Comparison of ENCODE assay signal across 19 cellular contexts in the genomic region with DNA sequence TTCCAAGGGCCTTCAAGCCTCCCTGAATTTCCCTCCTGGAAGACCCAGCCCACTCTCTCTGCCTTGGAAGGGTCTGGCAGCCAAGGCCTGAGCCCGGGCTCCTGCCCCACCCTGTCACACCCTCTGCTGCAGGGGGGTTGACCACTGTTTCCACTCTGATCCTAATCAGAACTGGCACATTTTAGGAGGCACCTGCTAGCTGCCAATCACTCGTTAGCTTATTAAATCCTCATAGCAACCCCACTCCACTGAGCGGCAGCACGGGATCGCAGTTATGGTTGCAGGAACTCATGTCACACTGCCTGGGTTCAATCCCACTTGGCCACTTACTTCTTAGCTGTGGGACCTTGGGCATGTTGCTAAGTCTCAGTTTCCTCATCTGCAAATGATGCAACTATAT. TPM values are rescaled to one million over a fixed set of nuclear protein-coding genes. Genes with fewer than 3 reads are reported as not detected.
DNase-seq lines count a peak whose midpoint lies in the region; ATAC-seq, FAIRE-seq and TF ChIP-seq lines count a peak whose summit lies in the region.
"Had no signal": no experiment of that assay in that cellular context is flagged by ENCODE, and none has a peak within 500 bp of the region (broad histone marks: within the 10 kb centered on the region; RNA-seq: fewer than 3 reads in every experiment).

No MANE protein-coding gene starts in this region.

- no peak overlapping the region for H2AFZ ChIP-seq in H1 (ENCODE audit: low read length)

- no peaks in the 10 kb centered on the region for H3K79me2 ChIP-seq in H1 (ENCODE audit: control insufficient read depth in 1 of 2, insufficient read depth in 2 of 2, low read length in 2 of 2)

- H3K4me3 ChIP-seq in H1 (ENCODE audit: extremely low read depth in 1 of 4, insufficient read depth in 2 of 4, low read depth in 3 of 4, low read length in 4 of 4) (no peak overlapping the region), transverse colon (no peak overlapping the region)

- in situ Hi-C loops in transverse colon (cut with MboI; ENCODE audit: low pct_ligation_motif_present in 1 of 4, low pct_unique_long_range_greater_than_20kb in 1 of 4, low sequenced_read_pairs in 3 of 4) = loop anchor here in 3 of 4 donors (5.0 to 10.0 kb wide), 2 partner anchors 138 to 141 kb away; no protein-coding TSS in a partner anchor

- intact Hi-C loops in transverse colon (cut with DNase I; ENCODE audit: low total_unique reads) = loop anchor here (5.0 kb wide), 1 partner anchor 42 kb away; a partner anchor contains a TSS

- TF ChIP-seq CTCF in H1 (IDR thresholded peaks at IDR 0.05; ENCODE audit: control extremely low read depth in 1 of 3, insufficient read depth in 1 of 3, low read depth in 1 of 3, low read length in 3 of 3) (no peak), transverse colon (IDR thresholded peaks at IDR 0.05) (no peak)

- no peaks in the 10 kb centered on the region for H3K79me1 ChIP-seq in H1 (ENCODE audit: low read depth, low read length)

- H3K36me3 ChIP-seq in H1 (ENCODE audit: control insufficient read depth in 2 of 4, insufficient read depth in 4 of 4, low read length in 3 of 4) = no peaks in the 10 kb centered on the region
- no peaks in the 10 kb centered on the region for H3K36me3 ChIP-seq in transverse colon
- H3K36me3 ChIP-seq: neutrophil had no signal

- H3K14ac ChIP-seq in H1 (ENCODE audit: insufficient read length) = no peak overlapping the region

- POLR2A ChIA-PET in H1 (lab: Charles Lee; ENCODE audit: partially characterized antibody) = interaction anchor here (1.1 to 4.7 kb wide), 4 partner anchors 9 to 248 kb away, joined by 3 to 31 read pairs (median 7); no protein-coding TSS in a partner anchor

- H3K27ac Mint-ChIP-seq in activated T-cell treated with anti-CD3 and anti-CD28 coated beads, Interleukin-2, amount 50 U/mL, for 72 hours = peak overlapping the region; percentile 59
- H3K27ac Mint-ChIP-seq: CD4-positive, CD25-positive, alpha-beta regulatory T cell; endodermal cell; mesothelial cell of epicardium; stimulated activated naive CD8-positive, alpha-beta T cell treated with anti-CD3 and anti-CD28 coated beads, Interleukin-15, Interleukin-2, amounts not matched to agents 100 ng/mL and 50 ng/mL, for 24 hours had no signal

- H2BK120ac ChIP-seq in H1 (replicated peaks; ENCODE audit: low read depth, low read length) = no peak overlapping the region

- no peak overlapping the region for H4K8ac ChIP-seq in H1 (ENCODE audit: extremely low read depth, insufficient read depth, low read length)

- no peak for TF ChIP-seq POLR2A in H1 (IDR thresholded peaks at IDR 0.05; ENCODE audit: control extremely low read depth in 1 of 2, low read depth in 2 of 2, low read length in 2 of 2)
- TF ChIP-seq POLR2A in transverse colon (IDR thresholded peaks at IDR 0.05) = no peak

- H2BK15ac ChIP-seq in H1 (ENCODE audit: low read length) = 0 out of 2 replicates have a peak overlapping the region, but pooled peaks have one; percentile 72

- H3K4me2 ChIP-seq in H1 (ENCODE audit: insufficient read depth in 1 of 2, low read depth in 2 of 2, low read length in 2 of 2) = no peak overlapping the region
- H3K4me2 ChIP-seq: KMS-11 had no signal

- H3K4ac ChIP-seq in H1 (replicated peaks; ENCODE audit: insufficient read length, low read depth, low read length) = no peak overlapping the region

- no peaks in the 10 kb centered on the region for H3K9me3 Mint-ChIP-seq in activated T-cell treated with anti-CD3 and anti-CD28 coated beads, Interleukin-2, amount 50 U/mL, for 72 hours
- H3K9me3 Mint-ChIP-seq: CD4-positive, CD25-positive, alpha-beta regulatory T cell; mesothelial cell of epicardium; stimulated activated naive CD8-positive, alpha-beta T cell treated with anti-CD3 and anti-CD28 coated beads, Interleukin-15, Interleukin-2, amounts not matched to agents 100 ng/mL and 50 ng/mL, for 24 hours had no signal

- H2BK12ac ChIP-seq in H1 (ENCODE audit: low read depth, low read length) = no peak overlapping the region

- H3K4me1 ChIP-seq in H1 (replicated peaks in 1 of 4; ENCODE audit: control insufficient read depth in 3 of 4, insufficient read depth in 4 of 4, low read length in 3 of 4) (peaks cover 0 to 14% (median 7%) of the 10 kb centered on the region in 4 experiments; a peak in 6 of 7 replicates), transverse colon (peaks cover 12 to 34% (median 22%) of the 10 kb centered on the region in 4 donors)

- 92% methylated on average over 5 of the region's 5 CpGs; no CpG with 5 or more reads in 1 of the 2 experiments for WGBS in H1 (ENCODE audit: extremely low coverage in 1 of 2, insufficient coverage in 1 of 2, insufficient read length in 1 of 2, insufficient replicate concordance in 2 of 2, low coverage in 1 of 2, low lambda C conversion rate in 2 of 2, missing lambda C conversion rate in 1 of 2), 2 experiments
- WGBS in transverse colon (ENCODE audit: low coverage in 1 of 2), 2 donors = 44% methylated on average over 5 of the region's 5 CpGs; no CpG with 5 or more reads in 1 of the 2 donors

- no peak overlapping the region for H4K91ac ChIP-seq in H1 (replicated peaks; ENCODE audit: insufficient read length, low read length)

- FAIRE-seq in H1 (lab: Jason Lieb, UNC) = no peak
- FAIRE-seq in GM19239 (lab: Jason Lieb, UNC) = no peak

- H3K36me3 Mint-ChIP-seq in activated T-cell treated with anti-CD3 and anti-CD28 coated beads, Interleukin-2, amount 50 U/mL, for 72 hours (ENCODE audit: insufficient read depth in 2 of 2) = peaks cover 2% of the 10 kb centered on the region in 2 donors
- H3K36me3 Mint-ChIP-seq: CD4-positive, CD25-positive, alpha-beta regulatory T cell; mesothelial cell of epicardium had no signal

- no peak overlapping the region for H3K9ac ChIP-seq in H1 (replicated peaks in 1 of 4; ENCODE audit: extremely low read depth in 1 of 4, low read depth in 3 of 4, low read length in 3 of 4)
- H3K9ac ChIP-seq: KMS-11 had no signal

- CTCF ChIA-PET in H1 (lab: Charles Lee; ENCODE audit: partially characterized antibody) = interaction anchor here (0.8 to 20.9 kb wide), 9 partner anchors 25 to 286 kb away, joined by 3 to 426 read pairs (median 10); no protein-coding TSS in a partner anchor

- no peaks in the 10 kb centered on the region for H3K27me3 Mint-ChIP-seq in activated T-cell treated with anti-CD3 and anti-CD28 coated beads, Interleukin-2, amount 50 U/mL, for 72 hours (ENCODE audit: low read depth)
- H3K27me3 Mint-ChIP-seq: stimulated activated naive CD8-positive, alpha-beta T cell treated with anti-CD3 and anti-CD28 coated beads, Interleukin-15, Interleukin-2, amounts not matched to agents 100 ng/mL and 50 ng/mL, for 24 hours had no signal

- no peak overlapping the region for H3K27ac ChIP-seq in H1 (ENCODE audit: low read depth, low read length)
- H3K27ac ChIP-seq in transverse colon = no peak overlapping the region
- H3K27ac ChIP-seq: HL-60, KMS-11, neutrophil had no signal

- no peaks in the 10 kb centered on the region for H3K27me3 ChIP-seq in H1 (replicated peaks in 1 of 4; ENCODE audit: control insufficient read depth in 3 of 4, extremely low read depth in 1 of 4, insufficient read depth in 3 of 4, low read length in 3 of 4)
- no peaks in the 10 kb centered on the region for H3K27me3 ChIP-seq in transverse colon
- H3K27me3 ChIP-seq: neutrophil had no signal

- no peak overlapping the region for H2AK5ac ChIP-seq in H1 (ENCODE audit: low read depth, low read length)

- H2BK20ac ChIP-seq in H1 (ENCODE audit: low read length) = no peak overlapping the region

- H3K23ac ChIP-seq in H1 (ENCODE audit: insufficient read length) = no peak overlapping the region

- no peak overlapping the region for H3K56ac ChIP-seq in H1 (replicated peaks; ENCODE audit: insufficient read length, low read depth, low read length)

- H4K5ac ChIP-seq in H1 (ENCODE audit: insufficient read length, low read depth, low read length) = no peak overlapping the region

- DNase-seq in activated T-cell treated with anti-CD3 and anti-CD28 coated beads, Interleukin-2, amount 50 U/mL, for 72 hours = no peak
- DNase-seq in activated T-cell treated with anti-CD3 and anti-CD28 coated beads, Interleukin-2, amount 50 U/mL, for 48 hours = no peak
- peak; percentile 46 for DNase-seq in NCI-H524 treated with DMSO at 0.1 percent for 48 hours (lab: John Stamatoyannopoulos, UW)
- no peak for DNase-seq in H1 (ENCODE audit: low read depth in 1 of 2, low spot score in 2 of 2)
- DNase-seq in transverse colon = peak; percentile 20
- DNase-seq in epidermal melanocyte (ENCODE audit: insufficient read length, low spot score) = no peak
- DNase-seq in GM19239 (ENCODE audit: insufficient read length, low spot score) = no peak
- DNase-seq: activated effector memory CD4-positive, alpha-beta T cell treated with Interleukin-2 at 50 U/mL for 16 hours; CD4-positive, CD25-positive, alpha-beta regulatory T cell; cerebellar nuclear complex; endodermal cell; NCI-H1092 treated with DMSO at 0.1 percent for 48 hours; NCI-H748 treated with DMSO at 0.1 percent for 48 hours had no signal

- H2BK5ac ChIP-seq in H1 (ENCODE audit: low read depth, low read length) = no peak overlapping the region

- H3K9me3 ChIP-seq in H1 (ENCODE audit: insufficient read depth in 2 of 2, low read depth in 1 of 2, low read length in 1 of 2) = no peaks in the 10 kb centered on the region
- H3K9me3 ChIP-seq in transverse colon = no peaks in the 10 kb centered on the region
- H3K9me3 ChIP-seq: neutrophil had no signal

- peaks cover 0 to 1% of the 10 kb centered on the region in 2 experiments for H4K20me1 ChIP-seq in H1 (replicated peaks in 1 of 2; ENCODE audit: control insufficient read depth in 1 of 2, insufficient read depth in 2 of 2, low read length in 2 of 2)

- TF ChIP-seq EP300 in H1 (IDR thresholded peaks at IDR 0.05; ENCODE audit: borderline replicate concordance in 1 of 2, low read depth in 2 of 2, low read length in 2 of 2) (no peak), transverse colon (IDR thresholded peaks at IDR 0.05; ENCODE audit: low read depth) (no peak)

- H3K23me2 ChIP-seq in H1 (ENCODE audit: low read depth, low read length) = peaks cover 4% of the 10 kb centered on the region; the same call in 1 of the 2 replicates

- no peak for ATAC-seq in activated T-cell treated with anti-CD3 and anti-CD28 coated beads, Interleukin-2, amount 50 U/mL, for 72 hours (replicated peaks in 1 of 2)
- no peak for ATAC-seq in HG03025 (IDR thresholded peaks at IDR 0.05; ENCODE audit: low FRiP score, unreplicated experiment)

- H3K4me3 Mint-ChIP-seq in activated T-cell treated with anti-CD3 and anti-CD28 coated beads, Interleukin-2, amount 50 U/mL, for 72 hours = no peak overlapping the region
- H3K4me3 Mint-ChIP-seq: endodermal cell; mesothelial cell of epicardium; stimulated activated naive CD8-positive, alpha-beta T cell treated with anti-CD3 and anti-CD28 coated beads, Interleukin-15, Interleukin-2, amounts not matched to agents 100 ng/mL and 50 ng/mL, for 24 hours had no signal

- H3K4me1 Mint-ChIP-seq in activated T-cell treated with anti-CD3 and anti-CD28 coated beads, Interleukin-2, amount 50 U/mL, for 72 hours (ENCODE audit: low read depth) = peaks cover 38% of the 10 kb centered on the region

- no peak for TF ChIP-seq RAD21 in H1 (IDR thresholded peaks at IDR 0.05 in 1 of 2, conservative IDR thresholded peaks at IDR 0.05 in 1 of 2; ENCODE audit: low read depth in 2 of 2, low read length in 2 of 2)

- H3K18ac ChIP-seq in H1 (ENCODE audit: extremely low read depth, low read length) = no peak overlapping the region

RNA-seq across cellular contexts. Expression of a gene that starts 12.9 kb away (rescaled TPM):
- 10 to 100 TPM; 39.7 to 42.0 TPM for total RNA-seq in activated T-cell treated with anti-CD3 and anti-CD28 coated beads, Interleukin-2, amount 50 U/mL, for 72 hours
- total RNA-seq in H1 (2021; fragmentation: NEBNext Ultra II Directional; extraction: Animal tissue kit (Norgen Biotek cat#: 25700)) = 165 and 194 TPM in 2 replicates
- 254 and 440 TPM in 2 replicates for polyA plus RNA-seq in H1 (2011; rRNA removed)
- 140 TPM for polyA plus RNA-seq in H1 (2011; cell fraction: cytosol; rRNA removed)
- polyA plus RNA-seq in H1 (2011; cell fraction: nucleus; rRNA removed) = 158 TPM
- 103 to 239 TPM (median 205 TPM) in 4 replicates for polyA plus RNA-seq in H1 (2012, experiment 1 of 2)
- 130 TPM for polyA plus RNA-seq in H1 (2012, experiment 2 of 2)
- 200 TPM for polyA plus RNA-seq in H1 (2013, experiment 1 of 2)
- polyA plus RNA-seq in H1 (2013, experiment 2 of 2) = 202 TPM
- 12.2 and 16.7 TPM in 2 replicates for polyA minus RNA-seq in H1 (2011; rRNA and poly(A)+ RNA removed)
- polyA minus RNA-seq in H1 (2011; cell fraction: cytosol; rRNA and poly(A)+ RNA removed) = 52.6 TPM
- polyA minus RNA-seq in H1 (2011; cell fraction: nucleus; rRNA and poly(A)+ RNA removed) = 46.7 TPM
- 1,000 to 10,000 TPM in 1 of 4 donors, 100 to 1,000 TPM in 3; 387 to 1,086 (median 519) TPM for total RNA-seq in transverse colon

RNA-seq across cellular contexts. Expression of a gene that starts 43.4 kb away (rescaled TPM):
- 100 to 1,000 TPM; 107 to 120 TPM for total RNA-seq in activated T-cell treated with anti-CD3 and anti-CD28 coated beads, Interleukin-2, amount 50 U/mL, for 72 hours
- 241 and 244 TPM in 2 replicates for total RNA-seq in H1 (2021; fragmentation: NEBNext Ultra II Directional; extraction: Animal tissue kit (Norgen Biotek cat#: 25700))
- polyA plus RNA-seq in H1 (2011; rRNA removed) = 57.2 and 62.9 TPM in 2 replicates
- 78.4 TPM for polyA plus RNA-seq in H1 (2011; cell fraction: cytosol; rRNA removed)
- 44.9 TPM for polyA plus RNA-seq in H1 (2011; cell fraction: nucleus; rRNA removed)
- polyA plus RNA-seq in H1 (2012, experiment 1 of 2) = 133 to 194 TPM (median 144 TPM) in 4 replicates
- 49.5 TPM for polyA plus RNA-seq in H1 (2012, experiment 2 of 2)
- 120 TPM for polyA plus RNA-seq in H1 (2013, experiment 1 of 2)
- polyA plus RNA-seq in H1 (2013, experiment 2 of 2) = 119 TPM
- 96.5 and 98.8 TPM in 2 replicates for polyA minus RNA-seq in H1 (2011; rRNA and poly(A)+ RNA removed)
- polyA minus RNA-seq in H1 (2011; cell fraction: cytosol; rRNA and poly(A)+ RNA removed) = 105 TPM
- 54.5 TPM for polyA minus RNA-seq in H1 (2011; cell fraction: nucleus; rRNA and poly(A)+ RNA removed)
- 10 to 100 TPM; 35.9 to 71.6 (median 48.2) TPM for total RNA-seq in transverse colon

Comparison
In these comparisons a context has a peak if more than half of its experiments do, and no peak if none do; other contexts are left out.
1. DNase-seq: peak in NCI-H524 treated with DMSO at 0.1 percent for 48 hours (single experiment) and transverse colon (single experiment); none in activated T-cell treated with anti-CD3 and anti-CD28 coated beads, Interleukin-2, amount 50 U/mL, for 72 hours (0 of 2), activated T-cell treated with anti-CD3 and anti-CD28 coated beads, Interleukin-2, amount 50 U/mL, for 48 hours (0 of 2), H1 (0 of 2), epidermal melanocyte (single experiment) and GM19239 (single experiment).